In the genomic region with DNA sequence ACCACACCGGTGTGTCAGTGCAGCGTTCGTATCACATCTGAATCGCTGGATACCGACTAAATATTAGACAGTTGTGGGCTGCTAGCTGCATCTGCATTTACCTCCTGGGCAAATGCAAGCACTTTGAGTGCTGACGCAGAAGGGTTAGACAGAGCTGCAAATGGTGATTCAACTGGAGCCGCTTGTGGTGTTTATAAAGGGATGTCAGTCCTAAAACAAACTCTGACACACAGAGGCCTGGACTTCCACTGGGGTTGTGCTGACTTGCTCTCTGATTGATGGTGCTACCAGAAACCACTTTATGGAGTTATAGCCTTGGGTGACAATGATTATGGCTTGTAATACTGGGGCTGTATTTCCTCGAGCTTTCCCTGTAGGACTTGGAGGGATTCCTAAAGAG, we compare ENCODE assay signal across 23 cellular contexts.
DNase-seq lines count a peak whose midpoint lies in the region; ATAC-seq, FAIRE-seq and TF ChIP-seq lines count a peak whose summit lies in the region.
"Had no signal": no experiment of that assay in that cellular context is flagged by ENCODE, and none has a peak within 500 bp of the region (broad histone marks: within the 10 kb centered on the region; RNA-seq: fewer than 3 reads in every experiment).

No MANE protein-coding gene starts in this region.

- no peak for FAIRE-seq in astrocyte (lab: Jason Lieb, UNC)
- FAIRE-seq: islet of Langerhans, pancreas had no signal

- H3K9me3 Mint-ChIP-seq in astrocyte (ENCODE audit: unreplicated experiment), result no peaks in the 10 kb centered on the region
- H3K9me3 Mint-ChIP-seq: activated T-cell treated with anti-CD3 and anti-CD28 coated beads, Interleukin-2, amount 50 U/mL, for 4 hours; dendritic cell treated with granulocyte-macrophage colony-stimulating factor and Interleukin-4, amounts not matched to agents 40 ng/mL and 50 ng/mL, for 4 days; T-helper 2 cell treated with Interferon-gamma antibody and Interleukin-4, amounts not matched to agents 5 μg/mL and 100 μg/mL, for 36 hours; type B pancreatic cell had no signal

- no peak for ATAC-seq in HG02981 (IDR thresholded peaks at IDR 0.05; ENCODE audit: unreplicated experiment)
- ATAC-seq: activated CD4-positive, CD25-positive, alpha-beta regulatory T cell treated with anti-CD3 and anti-CD28 coated beads, Interleukin-2, amount 50 U/mL, for 24 hours; activated CD8-positive, alpha-beta T cell treated with anti-CD3 and anti-CD28 coated beads, Interleukin-2, amount 10 ng/mL, durations not matched to agents 7 days and 5 days; activated T-cell treated with anti-CD3 and anti-CD28 coated beads, Interleukin-2, amount 50 U/mL, for 4 hours; body of pancreas; lower lobe of right lung; pancreas had no signal

- no peaks in the 10 kb centered on the region for H3K27me3 ChIP-seq in astrocyte (ENCODE audit: insufficient read depth, low read length)
- peaks cover 0 to 4% (median 0%) of the 10 kb centered on the region in 4 donors for H3K27me3 ChIP-seq in esophagus squamous epithelium
- H3K27me3 ChIP-seq: body of pancreas, pancreas, sigmoid colon had no signal

- H3K4me1 ChIP-seq in astrocyte (ENCODE audit: insufficient read depth, low read length), result peaks cover 36% of the 10 kb centered on the region
- H3K4me1 ChIP-seq in esophagus squamous epithelium, result no peaks in the 10 kb centered on the region
- H3K4me1 ChIP-seq: body of pancreas, Caco-2, lower lobe of right lung, pancreas, sigmoid colon, stomach had no signal

- H3K36me3 Mint-ChIP-seq in astrocyte (ENCODE audit: low read depth, unreplicated experiment), result no peaks in the 10 kb centered on the region
- H3K36me3 Mint-ChIP-seq: type B pancreatic cell had no signal

- H3K4me3 ChIP-seq in astrocyte (ENCODE audit: insufficient read depth, low read depth, low read length) (peak overlapping the region; percentile 19), esophagus squamous epithelium (no peak overlapping the region)
- H3K4me3 ChIP-seq: body of pancreas, lower lobe of right lung, pancreas, sigmoid colon, stomach had no signal

- WGBS in esophagus squamous epithelium, 2 donors, result 69 to 73% methylated on average over 6 to 7 of the region's 8 CpGs

- DNase-seq in HCEC 1CT (peak; percentile 90), astrocyte (ENCODE audit: low read depth) (peak; percentile 90), fibroblast of peridontal ligament (ENCODE audit: extremely low read depth) (peak; percentile 60), stromal cell of bone marrow (ENCODE audit: low read depth) (peak; percentile 76), NCI-H2107 (lab: John Stamatoyannopoulos, UW) (no peak), esophagus squamous epithelium (lab: John Stamatoyannopoulos, UW) (no peak)
- DNase-seq: activated CD8-positive, alpha-beta T cell treated with anti-CD3 and anti-CD28 coated beads, Interleukin-2, amount 10 ng/mL, durations not matched to agents 7 days and 5 days; activated naive CD4-positive, alpha-beta T cell treated with anti-CD3 and anti-CD28 coated beads, Interleukin-2, amount 50 U/mL, for 16 hours; activated T-cell treated with anti-CD3 and anti-CD28 coated beads, Interleukin-2, amount 50 U/mL, for 4 hours; body of pancreas; Caco-2; lower lobe of right lung; NCI-H1436; pancreas; sigmoid colon; stimulated activated CD4-positive, alpha-beta T cell treated with anti-CD3 and anti-CD28 coated beads, Interleukin-2, amount 100 ng/mL, for 48 hours; stomach had no signal

- H3K9ac ChIP-seq in astrocyte (ENCODE audit: low read length), result peak overlapping the region; percentile 74

- no peaks in the 10 kb centered on the region for H4K20me1 ChIP-seq in astrocyte (ENCODE audit: insufficient read depth, low read length)

- H3K27ac ChIP-seq in astrocyte (ENCODE audit: low read depth, low read length) (peak overlapping the region; percentile 87), esophagus squamous epithelium (no peak overlapping the region)
- H3K27ac ChIP-seq: body of pancreas, lower lobe of right lung, pancreas, sigmoid colon, stomach had no signal

- no peaks in the 10 kb centered on the region for H3K79me2 ChIP-seq in astrocyte (ENCODE audit: insufficient read depth, low read length)

- no peak overlapping the region for H2AFZ ChIP-seq in astrocyte (ENCODE audit: low read depth, low read length)

- TF ChIP-seq CTCF in astrocyte (IDR thresholded peaks at IDR 0.05; ENCODE audit: insufficient read depth, low read depth, low read length), result no peak
- TF ChIP-seq CTCF in esophagus squamous epithelium (IDR thresholded peaks at IDR 0.05), result no peak

- H3K27ac Mint-ChIP-seq in astrocyte (ENCODE audit: unreplicated experiment), result peak overlapping the region; percentile 67
- H3K27ac Mint-ChIP-seq: activated CD8-positive, alpha-beta T cell treated with anti-CD3 and anti-CD28 coated beads, Interleukin-2, amount 10 ng/mL, durations not matched to agents 7 days and 5 days; dendritic cell treated with granulocyte-macrophage colony-stimulating factor and Interleukin-4, amounts not matched to agents 40 ng/mL and 50 ng/mL, for 4 days; T-helper 2 cell treated with Interferon-gamma antibody and Interleukin-4, amounts not matched to agents 5 μg/mL and 100 μg/mL, for 36 hours; type B pancreatic cell had no signal

- TF ChIP-seq POLR2A in esophagus squamous epithelium (IDR thresholded peaks at IDR 0.05), result no peak

- no peak overlapping the region for H3K4me3 Mint-ChIP-seq in astrocyte (ENCODE audit: unreplicated experiment)
- H3K4me3 Mint-ChIP-seq: activated CD8-positive, alpha-beta T cell treated with anti-CD3 and anti-CD28 coated beads, Interleukin-2, amount 10 ng/mL, durations not matched to agents 7 days and 5 days; activated T-cell treated with anti-CD3 and anti-CD28 coated beads, Interleukin-2, amount 50 U/mL, for 4 hours; dendritic cell treated with granulocyte-macrophage colony-stimulating factor and Interleukin-4, amounts not matched to agents 40 ng/mL and 50 ng/mL, for 4 days; T-helper 2 cell treated with Interferon-gamma antibody and Interleukin-4, amounts not matched to agents 5 μg/mL and 100 μg/mL, for 36 hours; type B pancreatic cell had no signal

- intact Hi-C loops in esophagus squamous epithelium (cut with DNase I), result no loop called here

- H3K36me3 ChIP-seq in astrocyte (ENCODE audit: insufficient read depth, low read length), result no peaks in the 10 kb centered on the region
- no peaks in the 10 kb centered on the region for H3K36me3 ChIP-seq in esophagus squamous epithelium
- H3K36me3 ChIP-seq: lower lobe of right lung, pancreas, sigmoid colon, stomach had no signal

- peaks cover 19% of the 10 kb centered on the region for H3K4me1 Mint-ChIP-seq in astrocyte (ENCODE audit: low read depth, unreplicated experiment)

- no peaks in the 10 kb centered on the region for H3K9me3 ChIP-seq in astrocyte (ENCODE audit: insufficient read depth, low read depth, low read length)
- H3K9me3 ChIP-seq in esophagus squamous epithelium, result no peaks in the 10 kb centered on the region
- H3K9me3 ChIP-seq: body of pancreas, Caco-2, lower lobe of right lung, pancreas, sigmoid colon, stomach had no signal

- H3K4me2 ChIP-seq in astrocyte (ENCODE audit: low read length), result peak overlapping the region; percentile 80

- H3K27me3 Mint-ChIP-seq in astrocyte (ENCODE audit: low read depth, unreplicated experiment), result peaks cover 2% of the 10 kb centered on the region

Comparison
In these comparisons a context has a peak if more than half of its experiments do, and no peak if none do; other contexts are left out.
1. DNase-seq: peak in HCEC 1CT (single experiment), astrocyte (single experiment), fibroblast of peridontal ligament (single experiment) and stromal cell of bone marrow (single experiment); none in NCI-H2107 (single experiment) and esophagus squamous epithelium (single experiment).